ENCODE assay signal across 17 cellular contexts in genomic region chr1:29827237-29827750, GRCh38.
DNase-seq lines count a peak whose midpoint lies in the region; ATAC-seq, FAIRE-seq and TF ChIP-seq lines count a peak whose summit lies in the region.
"Had no signal": no experiment of that assay in that cellular context is flagged by ENCODE, and none has a peak within 500 bp of the region (broad histone marks: within the 10 kb centered on the region; RNA-seq: fewer than 3 reads in every experiment).

No MANE protein-coding gene starts in this region.

- no peaks in the 10 kb centered on the region for H3K27me3 Mint-ChIP-seq in osteocyte (ENCODE audit: unreplicated experiment)
- peaks cover 8% of the 10 kb centered on the region for H3K27me3 Mint-ChIP-seq in activated T-helper 17 cell treated with anti-CD3 and anti-CD28 coated beads, Interleukin-2, amount 50 U/mL, for 72 hours

- no peaks in the 10 kb centered on the region for H4K20me1 ChIP-seq in BLaER1

- intact Hi-C loops in esophagus muscularis mucosa (cut with DNase I), result no loop called here
- intact Hi-C loops in testis (cut with DNase I; ENCODE audit: low total_unique reads), result no loop called here

- no peak for ATAC-seq in activated T-helper 17 cell treated with anti-CD3 and anti-CD28 coated beads, Interleukin-2, amount 50 U/mL, for 72 hours (replicated peaks)

- no peaks in the 10 kb centered on the region for H3K9me3 ChIP-seq in BLaER1
- H3K9me3 ChIP-seq in esophagus muscularis mucosa, result no peaks in the 10 kb centered on the region
- no peaks in the 10 kb centered on the region for H3K9me3 ChIP-seq in testis
- H3K9me3 ChIP-seq: Caco-2 had no signal

- H3K36me3 ChIP-seq in BLaER1 (no peaks in the 10 kb centered on the region), esophagus muscularis mucosa (no peaks in the 10 kb centered on the region), testis (ENCODE audit: low read depth, missing control alignments) (no peaks in the 10 kb centered on the region)

- H3K4me3 ChIP-seq in BLaER1 (no peak overlapping the region), esophagus muscularis mucosa (no peak overlapping the region), testis (no peak overlapping the region)

- H3K4me1 ChIP-seq in BLaER1 (peaks cover 88% of the 10 kb centered on the region), esophagus muscularis mucosa (no peaks in the 10 kb centered on the region), testis (no peaks in the 10 kb centered on the region)
- H3K4me1 ChIP-seq: Caco-2 had no signal

- peak overlapping the region; percentile 79 for H3K4me2 ChIP-seq in BLaER1

- TF ChIP-seq EP300 in esophagus muscularis mucosa (IDR thresholded peaks at IDR 0.05), result no peak

- DNase-seq in D341Med (ENCODE audit: low spot score) (peak; percentile 1), esophagus muscularis mucosa (ENCODE audit: extremely low spot score) (peak; percentile 72), osteocyte (ENCODE audit: extremely low spot score, unreplicated experiment) (peak; percentile 62), H54 (ENCODE audit: insufficient read length, low spot score) (no peak), testis (no peak)
- DNase-seq: Caco-2; CD4-positive, alpha-beta T cell; DMS153; DMS79; GDM1; GOT3; H9 had no signal

- H3K27me3 ChIP-seq in BLaER1, result no peaks in the 10 kb centered on the region
- peaks cover 0 to 82% (median 3%) of the 10 kb centered on the region in 4 donors for H3K27me3 ChIP-seq in esophagus muscularis mucosa
- no peaks in the 10 kb centered on the region for H3K27me3 ChIP-seq in testis

- H3K4me1 Mint-ChIP-seq in osteocyte (ENCODE audit: unreplicated experiment), result no peaks in the 10 kb centered on the region
- H3K4me1 Mint-ChIP-seq in activated T-helper 17 cell treated with anti-CD3 and anti-CD28 coated beads, Interleukin-2, amount 50 U/mL, for 72 hours, result no peaks in the 10 kb centered on the region
- H3K4me1 Mint-ChIP-seq: B cell had no signal

- TF ChIP-seq POLR2A in esophagus muscularis mucosa (IDR thresholded peaks at IDR 0.05; ENCODE audit: low read depth), result no peak
- TF ChIP-seq POLR2A in H54 (IDR thresholded peaks at IDR 0.05; ENCODE audit: low read depth, low read length), result no peak
- TF ChIP-seq POLR2A in testis (IDR thresholded peaks at IDR 0.05), result no peak

- 60% methylated on average over 12 of the region's 12 CpGs for WGBS in esophagus muscularis mucosa
- WGBS in testis, 2 donors, result 74 to 83% methylated on average over 11 to 12 of the region's 12 CpGs

- no peak overlapping the region for H3K4me3 Mint-ChIP-seq in osteocyte (ENCODE audit: unreplicated experiment)
- no peak overlapping the region for H3K4me3 Mint-ChIP-seq in activated T-helper 17 cell treated with anti-CD3 and anti-CD28 coated beads, Interleukin-2, amount 50 U/mL, for 72 hours
- H3K4me3 Mint-ChIP-seq: B cell; CD4-positive, alpha-beta T cell; H9 had no signal

- TF ChIP-seq CTCF in esophagus muscularis mucosa (IDR thresholded peaks at IDR 0.05) (no peak), osteocyte (IDR thresholded peaks at IDR 0.05) (no peak), testis (IDR thresholded peaks at IDR 0.05) (no peak)

- no peak overlapping the region for H3K27ac Mint-ChIP-seq in osteocyte (ENCODE audit: unreplicated experiment)
- no peak overlapping the region for H3K27ac Mint-ChIP-seq in activated T-helper 17 cell treated with anti-CD3 and anti-CD28 coated beads, Interleukin-2, amount 50 U/mL, for 72 hours
- H3K27ac Mint-ChIP-seq: B cell; CD4-positive, alpha-beta T cell had no signal

- FAIRE-seq in H54 (lab: Jason Lieb, UNC), result no peak
- FAIRE-seq: GM12892 had no signal

- 0 out of 2 replicates have a peak overlapping the region, but pooled peaks have one; percentile 1 for H3K9ac ChIP-seq in BLaER1

- H3K36me3 Mint-ChIP-seq in osteocyte (ENCODE audit: unreplicated experiment), result no peaks in the 10 kb centered on the region
- no peaks in the 10 kb centered on the region for H3K36me3 Mint-ChIP-seq in activated T-helper 17 cell treated with anti-CD3 and anti-CD28 coated beads, Interleukin-2, amount 50 U/mL, for 72 hours (ENCODE audit: low read depth)

- no peaks in the 10 kb centered on the region for H3K9me3 Mint-ChIP-seq in osteocyte (ENCODE audit: unreplicated experiment)
- H3K9me3 Mint-ChIP-seq in activated T-helper 17 cell treated with anti-CD3 and anti-CD28 coated beads, Interleukin-2, amount 50 U/mL, for 72 hours, result no peaks in the 10 kb centered on the region
- H3K9me3 Mint-ChIP-seq: CD4-positive, alpha-beta T cell; H9 had no signal

- peak overlapping the region; percentile 85 for H3K27ac ChIP-seq in BLaER1
- no peak overlapping the region for H3K27ac ChIP-seq in esophagus muscularis mucosa (replicated peaks in 1 of 4)
- no peak overlapping the region for H3K27ac ChIP-seq in testis
- H3K27ac ChIP-seq: C4-2B had no signal

Comparison
In these comparisons a context has a peak if more than half of its experiments do, and no peak if none do; other contexts are left out.
1. DNase-seq: peak in D341Med (single experiment), esophagus muscularis mucosa (single experiment) and osteocyte (single experiment); none in H54 (single experiment) and testis (single experiment).